In genomic region chr16:83895942-83896341, GRCh38 we compare ENCODE assay signal across 37 cellular contexts. TPM values are rescaled to one million over a fixed set of nuclear protein-coding genes. Genes with fewer than 3 reads are reported as not detected.
DNase-seq lines count a peak whose midpoint lies in the region; ATAC-seq, FAIRE-seq and TF ChIP-seq lines count a peak whose summit lies in the region.
"Had no signal": no experiment of that assay in that cellular context is flagged by ENCODE, and none has a peak within 500 bp of the region (broad histone marks: within the 10 kb centered on the region; RNA-seq: fewer than 3 reads in every experiment).

No MANE protein-coding gene starts in this region.

- no peak overlapping the region for H3K4me3 Mint-ChIP-seq in mesothelial cell of epicardium
- H3K4me3 Mint-ChIP-seq: B cell; CD14-positive monocyte; CD4-positive, alpha-beta memory T cell; CD4-positive, alpha-beta T cell; CD8-positive, alpha-beta T cell had no signal

- TF ChIP-seq EP300 in HepG2 (IDR thresholded peaks at IDR 0.05; ENCODE audit: low read depth in 2 of 2, low read length in 2 of 2) (no peak), HepG2 (CRISPR knock-in tag; IDR thresholded peaks at IDR 0.05; ENCODE audit: borderline replicate concordance) (no peak), K562 (IDR thresholded peaks at IDR 0.05; ENCODE audit: low read length) (no peak)

- H3K4me3 ChIP-seq in HepG2 (replicated peaks in 1 of 3; ENCODE audit: insufficient read depth in 1 of 3, low read depth in 2 of 3, low read length in 3 of 3) (no peak overlapping the region), right lobe of liver (no peak overlapping the region), Karpas-422 (ENCODE audit: low read length) (no peak overlapping the region), K562 (no peak overlapping the region)
- H3K4me3 ChIP-seq: A549; BLaER1; BLaER1 treated with 17β-estradiol and CSF1 and Interleukin-3, amounts not matched to agents 10 nM and 100 nM had no signal

- no peak overlapping the region for H3K27ac Mint-ChIP-seq in mesothelial cell of epicardium
- H3K27ac Mint-ChIP-seq: B cell; CD14-positive monocyte; CD4-positive, alpha-beta memory T cell; CD4-positive, alpha-beta T cell; CD4-positive, CD25-positive, alpha-beta regulatory T cell; CD8-positive, alpha-beta T cell had no signal

- TF ChIP-seq RAD21 in HepG2 (CRISPR knock-in tag; IDR thresholded peaks at IDR 0.05) (no peak), K562 (CRISPR knock-in tag; conservative IDR thresholded peaks at IDR 0.05 in 1 of 2, IDR thresholded peaks at IDR 0.05 in 1 of 2) (no peak)

- H3K79me2 ChIP-seq in HepG2 (ENCODE audit: insufficient read depth, low read length) (peaks cover 5% of the 10 kb centered on the region), Karpas-422 (ENCODE audit: low read length) (peaks cover 18% of the 10 kb centered on the region), K562 (ENCODE audit: control insufficient read depth, insufficient read depth, low read length) (peaks cover 5% of the 10 kb centered on the region; the same call in 1 of the 3 replicates)

- no peaks in the 10 kb centered on the region for H3K9me2 ChIP-seq in Karpas-422 (replicated peaks; ENCODE audit: insufficient read depth, low read length)

- POLR2A ChIA-PET in HepG2 (lab: Yijun Ruan, JAX): no interaction called here
- POLR2A ChIA-PET in K562 (lab: Yijun Ruan, JAX): no interaction called here

- H3K4me2 ChIP-seq in HepG2 (ENCODE audit: low read depth, low read length) (no peak overlapping the region), Karpas-422 (ENCODE audit: low read depth, low read length, poor library complexity, severe bottlenecking) (no peak overlapping the region), K562 (ENCODE audit: insufficient read depth, low read length) (no peak overlapping the region)
- H3K4me2 ChIP-seq: A549; BLaER1; BLaER1 treated with 17β-estradiol and CSF1 and Interleukin-3, amounts not matched to agents 10 nM and 100 nM had no signal

- H3K4me1 Mint-ChIP-seq in mesothelial cell of epicardium: peaks cover 15% of the 10 kb centered on the region

- TF ChIP-seq CTCF in HepG2 (CRISPR knock-in tag; IDR thresholded peaks at IDR 0.05): no peak
- TF ChIP-seq CTCF in right lobe of liver (IDR thresholded peaks at IDR 0.05): no peak
- no peak for TF ChIP-seq CTCF in K562 (IDR thresholded peaks at IDR 0.05 in 2 of 3, conservative IDR thresholded peaks at IDR 0.05 in 1 of 3; ENCODE audit: insufficient read depth in 2 of 3, low read depth in 1 of 3, low read length in 3 of 3)
- TF ChIP-seq CTCF in mesothelial cell of epicardium (IDR thresholded peaks at IDR 0.05; ENCODE audit: unreplicated experiment): no peak

- H3K27me3 ChIP-seq in HepG2 (ENCODE audit: control insufficient read depth in 1 of 2, insufficient read depth in 2 of 2, low read length in 2 of 2) (peaks cover 0 to 13% of the 10 kb centered on the region in 2 experiments; a peak in 3 of 5 replicates), right lobe of liver (no peaks in the 10 kb centered on the region), Karpas-422 (ENCODE audit: low read length) (no peaks in the 10 kb centered on the region), K562 (ENCODE audit: control insufficient read depth in 2 of 2, insufficient read depth in 2 of 2, low read length in 2 of 2) (peaks cover 5% of the 10 kb centered on the region in 2 experiments; a peak in 4 of 5 replicates)
- H3K27me3 ChIP-seq: BE2C; BLaER1; BLaER1 treated with 17β-estradiol and CSF1 and Interleukin-3, amounts not matched to agents 10 nM and 100 nM had no signal

- 77% methylated on average over 3 of the region's 3 CpGs for WGBS in HepG2 (ENCODE audit: low lambda C conversion rate)
- 85% methylated on average over 3 of the region's 3 CpGs for WGBS in right lobe of liver (ENCODE audit: insufficient coverage, low coverage, low lambda C conversion rate, missing lambda C conversion rate)
- WGBS in K562 (ENCODE audit: insufficient coverage, low coverage, missing lambda C conversion rate): 22% methylated on average over 3 of the region's 3 CpGs

- TF ChIP-seq POLR2A in HepG2 (IDR thresholded peaks at IDR 0.05; ENCODE audit: insufficient read depth in 1 of 2, low read depth in 2 of 2, low read length in 2 of 2) (no peak), right lobe of liver (IDR thresholded peaks at IDR 0.05) (no peak), K562 (conservative IDR thresholded peaks at IDR 0.05) (no peak), GM12891 (IDR thresholded peaks at IDR 0.05; ENCODE audit: low read depth, low read length) (no peak)

- H3K9me3 Mint-ChIP-seq in mesothelial cell of epicardium: peaks cover 13% of the 10 kb centered on the region

- H3K36me3 ChIP-seq in HepG2 (replicated peaks in 1 of 2; ENCODE audit: control insufficient read depth in 1 of 2, insufficient read depth in 2 of 2, low read length in 2 of 2): no peaks in the 10 kb centered on the region
- H3K36me3 ChIP-seq in right lobe of liver: no peaks in the 10 kb centered on the region
- H3K36me3 ChIP-seq in Karpas-422 (ENCODE audit: insufficient read depth, low read length): no peaks in the 10 kb centered on the region
- H3K36me3 ChIP-seq in K562 (ENCODE audit: control insufficient read depth, insufficient read depth, low read length): no peaks in the 10 kb centered on the region
- H3K36me3 ChIP-seq: BE2C; BLaER1; BLaER1 treated with 17β-estradiol and CSF1 and Interleukin-3, amounts not matched to agents 10 nM and 100 nM had no signal

- no peak for FAIRE-seq in HepG2 (lab: Jason Lieb, UNC)
- no peak for FAIRE-seq in K562 (lab: Jason Lieb, UNC)
- no peak for FAIRE-seq in GM12891 (lab: Jason Lieb, UNC)
- FAIRE-seq: A204.1, A549, D721Med had no signal

- in situ Hi-C loops in HepG2 (cut with HindIII; ENCODE audit: extremely low pct_ligation_motif_present, low pct_unique_long_range_greater_than_20kb) (no loop called here), K562 (cut with MboI) (no loop called here)

- CTCF ChIA-PET in HepG2 (lab: Yijun Ruan, JAX; ENCODE audit: low intra/inter-chr PET ratio, low total read pairs): no interaction called here
- CTCF ChIA-PET in K562 (lab: Yijun Ruan, JAX; ENCODE audit: low intra/inter-chr PET ratio): no interaction called here

- H3K36me3 Mint-ChIP-seq in mesothelial cell of epicardium: peaks cover 2% of the 10 kb centered on the region

- no TSS peak for BruUV-seq in HepG2 (replicated peaks; lab: Mats Ljungman, UMichigan)
- no TSS peak for BruUV-seq in K562 (replicated peaks; lab: Mats Ljungman, UMichigan)

- no peak overlapping the region for H3K9ac ChIP-seq in HepG2 (ENCODE audit: insufficient read depth, low read depth, low read length)
- no peak overlapping the region for H3K9ac ChIP-seq in Karpas-422 (ENCODE audit: low read length)
- H3K9ac ChIP-seq in K562 (ENCODE audit: insufficient read depth in 1 of 2, low read depth in 2 of 2, low read length in 2 of 2): no peak overlapping the region
- H3K9ac ChIP-seq: BLaER1; BLaER1 treated with 17β-estradiol and CSF1 and Interleukin-3, amounts not matched to agents 10 nM and 100 nM had no signal

- DNase-seq in HepG2 (ENCODE audit: low spot score) (no peak), right lobe of liver (no peak), Karpas-422 (peak; percentile 35), K562 (ENCODE audit: extremely low read depth in 1 of 4, low spot score in 3 of 4) (no peak), sciatic nerve (ENCODE audit: low spot score) (peak; percentile 7), GM12891 (ENCODE audit: insufficient read length, low spot score) (no peak), mesothelial cell of epicardium (ENCODE audit: low spot score in 2 of 2, unreplicated experiment in 2 of 2) (no peak)
- DNase-seq: 8988T; ACHN; AML-193; BE2C; C1 segment of cervical spinal cord; Caco-2; Calu3; CD4-positive, alpha-beta memory T cell; CD4-positive, alpha-beta T cell; CD4-positive, CD25-positive, alpha-beta regulatory T cell; CD8-positive, alpha-beta memory T cell; CD8-positive, alpha-beta T cell; COR-L47; DMS 273 treated with DMSO at 0.1 percent for 48 hours; DMS153; DMS53; DMS79; DMS79 treated with DMSO at 0.1 percent for 48 hours; DND-41; EL had no signal

- H2AFZ ChIP-seq in HepG2 (ENCODE audit: low read length): no peak overlapping the region
- no peak overlapping the region for H2AFZ ChIP-seq in Karpas-422 (ENCODE audit: low read length)
- H2AFZ ChIP-seq in K562 (ENCODE audit: low read depth, low read length): no peak overlapping the region

- ATAC-seq in HepG2: no peak
- no peak for ATAC-seq in right lobe of liver
- ATAC-seq in K562: no peak
- ATAC-seq in sciatic nerve: no peak
- no peak for ATAC-seq in HG02642 (IDR thresholded peaks at IDR 0.05; ENCODE audit: poor library complexity, unreplicated experiment)
- ATAC-seq: A549; CD8-positive, alpha-beta T cell had no signal

- no peaks in the 10 kb centered on the region for H3K9me1 ChIP-seq in K562 (ENCODE audit: control insufficient read depth, insufficient read depth, low read length)

- peaks cover 8% of the 10 kb centered on the region for H3K27me3 Mint-ChIP-seq in mesothelial cell of epicardium (ENCODE audit: low read depth)
- H3K27me3 Mint-ChIP-seq: CD4-positive, CD25-positive, alpha-beta regulatory T cell had no signal

- H3K9me3 ChIP-seq in HepG2 (ENCODE audit: low read length) (no peaks in the 10 kb centered on the region), right lobe of liver (no peaks in the 10 kb centered on the region), Karpas-422 (ENCODE audit: low read length) (no peaks in the 10 kb centered on the region), K562 (replicated peaks; ENCODE audit: control insufficient read depth, insufficient read depth, low read depth, low read length) (no peaks in the 10 kb centered on the region)
- H3K9me3 ChIP-seq: BE2C had no signal

- H3K4me1 ChIP-seq in HepG2 (ENCODE audit: insufficient read depth, low read length) (peaks cover 29% of the 10 kb centered on the region), right lobe of liver (peaks cover 0 to 18% (median 2%) of the 10 kb centered on the region in 4 donors), Karpas-422 (ENCODE audit: low read length) (peaks cover 18% of the 10 kb centered on the region), K562 (replicated peaks in 1 of 2; ENCODE audit: control insufficient read depth in 2 of 2, insufficient read depth in 2 of 2, low read length in 2 of 2) (peaks cover 9 to 14% of the 10 kb centered on the region in 2 experiments; a peak in 4 of 5 replicates)
- H3K4me1 ChIP-seq: BE2C had no signal

- intact Hi-C loops in HepG2 (cut with micrococcal nuclease; ENCODE audit: unreplicated experiment): no loop called here
- intact Hi-C loops in right lobe of liver (cut with DNase I): no loop called here
- intact Hi-C loops in K562 (cut with micrococcal nuclease): no loop called here
- intact Hi-C loops in sciatic nerve (cut with DNase I): no loop called here

- H3K27ac ChIP-seq in HepG2 (ENCODE audit: extremely low read length, insufficient read depth, low read length) (no peak overlapping the region), right lobe of liver (no peak overlapping the region), Karpas-422 (ENCODE audit: low read length) (no peak overlapping the region), K562 (ENCODE audit: extremely low read depth, low read depth, low read length) (no peak overlapping the region)
- H3K27ac ChIP-seq: 22Rv1; A549; BLaER1; BLaER1 treated with 17β-estradiol and CSF1 and Interleukin-3, amounts not matched to agents 10 nM and 100 nM; C4-2B had no signal

- no peaks in the 10 kb centered on the region for H4K20me1 ChIP-seq in HepG2 (ENCODE audit: insufficient read depth, low read length)
- no peaks in the 10 kb centered on the region for H4K20me1 ChIP-seq in Karpas-422 (ENCODE audit: insufficient read depth, low read depth, low read length)
- H4K20me1 ChIP-seq in K562 (replicated peaks; ENCODE audit: control insufficient read depth, insufficient read depth, low read length): no peaks in the 10 kb centered on the region

RNA-seq across cellular contexts. Expression of gene MLYCD, which starts 3.0 kb away (rescaled TPM):
- total RNA-seq in HepG2 (2016; rRNA removed; fragmentation: Illumina TruSeq; extraction: Trizol): 2.8 and 4.0 TPM in 2 replicates
- total RNA-seq in HepG2 (2016; cell fraction: cytosol; rRNA removed; fragmentation: Illumina TruSeq; extraction: Trizol; ENCODE audit: low read depth): 0.79 and 0.91 TPM in 2 replicates
- 2.6 and 3.4 TPM in 2 replicates for total RNA-seq in HepG2 (2016; cell fraction: insoluble cytoplasmic fraction; rRNA removed; fragmentation: Illumina TruSeq; extraction: Trizol)
- total RNA-seq in HepG2 (2016; cell fraction: membrane; rRNA removed; fragmentation: Illumina TruSeq; extraction: Trizol): 1.7 and 1.9 TPM in 2 replicates
- total RNA-seq in HepG2 (2016; cell fraction: nucleus; rRNA removed; fragmentation: Illumina TruSeq; extraction: Trizol): 3.8 and 4.8 TPM in 2 replicates
- 1.8 and 2.0 TPM in 2 replicates for polyA plus RNA-seq in HepG2 (2011; rRNA removed)
- 1.4 and 1.5 TPM in 2 replicates for polyA plus RNA-seq in HepG2 (2011; cell fraction: cytosol; rRNA removed)
- 5.0 and 5.9 TPM in 2 replicates for polyA plus RNA-seq in HepG2 (2011; cell fraction: nucleus; rRNA removed)
- 1.5 and 2.0 TPM in 2 replicates for polyA plus RNA-seq in HepG2 (2012)
- 0.28 and 0.36 TPM in 2 replicates for polyA plus RNA-seq in HepG2 (2016; cell fraction: cytosol; fragmentation: Illumina TruSeq; extraction: Trizol; ENCODE audit: low read depth)
- 3.1 and 3.6 TPM in 2 replicates for polyA plus RNA-seq in HepG2 (2016; cell fraction: insoluble cytoplasmic fraction; fragmentation: Illumina TruSeq; extraction: Trizol; ENCODE audit: low read depth)
- 0.69 and 0.76 TPM in 2 replicates for polyA plus RNA-seq in HepG2 (2016; cell fraction: membrane; fragmentation: Illumina TruSeq; extraction: Trizol; ENCODE audit: low read depth)
- 4.2 and 4.4 TPM in 2 replicates for polyA plus RNA-seq in HepG2 (2016; cell fraction: nucleus; fragmentation: Illumina TruSeq; extraction: Trizol; ENCODE audit: insufficient read depth, low read depth)
- 1.8 and 5.1 TPM in 2 replicates for polyA minus RNA-seq in HepG2 (2011; rRNA and poly(A)+ RNA removed; ENCODE audit: low replicate concordance)
- polyA minus RNA-seq in HepG2 (2011; cell fraction: cytosol; rRNA and poly(A)+ RNA removed): 0.79 and 1.4 TPM in 2 replicates
- 8.5 and 8.8 TPM in 2 replicates for polyA minus RNA-seq in HepG2 (2011; cell fraction: nucleus; rRNA and poly(A)+ RNA removed)
- total RNA-seq in right lobe of liver: 10 to 100 TPM in 5 of 6 experiments, 1 to 10 TPM in 1; 6.6 to 15.6 (median 11.3) TPM
- 4.7 and 6.8 TPM in 2 replicates for total RNA-seq in Karpas-422 (2014; rRNA removed; shearing (Covaris generic); ENCODE audit: low replicate concordance)
- total RNA-seq in K562 (2011; cell fraction: chromatin; rRNA removed; ENCODE audit: low replicate concordance): 7.7 TPM in 2 replicates
- 4.7 and 5.0 TPM in 2 replicates for total RNA-seq in K562 (2011; cell fraction: nucleolus; rRNA removed)
- total RNA-seq in K562 (2011; cell fraction: nucleoplasm; rRNA removed): 5.7 and 6.9 TPM in 2 replicates
- total RNA-seq in K562 (2014; rRNA removed): 1.00 and 1.7 TPM in 2 replicates
- 0.89 and 1.0 TPM in 2 replicates for total RNA-seq in K562 (2014; rRNA removed; fragmentation: Illumina TruSeq; extraction: Trizol)
- 1.0 and 1.2 TPM in 2 replicates for total RNA-seq in K562 (2015; rRNA removed; fragmentation: Illumina TruSeq; extraction: Trizol)
- total RNA-seq in K562 (2021): 1.8 and 2.0 TPM in 2 replicates
- 1.1 and 1.5 TPM in 2 replicates for polyA plus RNA-seq in K562 (2011; rRNA removed)
- 0.88 and 1.4 TPM in 2 replicates for polyA plus RNA-seq in K562 (2011; cell fraction: cytosol; rRNA removed)
- 3.4 and 3.8 TPM in 2 replicates for polyA plus RNA-seq in K562 (2011; cell fraction: nucleus; rRNA removed)
- 1.1 and 1.6 TPM in 2 replicates for polyA plus RNA-seq in K562 (2012)
- polyA plus RNA-seq in K562 (2014; fragmentation: Illumina TruSeq; extraction: Trizol): 0.77 and 0.91 TPM in 2 replicates
- polyA plus RNA-seq in K562 (2014; fragmentation: Nextera tagmentation; extraction: Ambion mirVana): under 1 TPM; 0.15 to 0.27 TPM
- 1.2 and 1.5 TPM in 2 replicates for polyA plus RNA-seq in K562 (2014; rRNA removed)
- 2.9 and 5.3 TPM in 2 replicates for polyA minus RNA-seq in K562 (2011; rRNA and poly(A)+ RNA removed)
- 0.48 and 1.5 TPM in 2 replicates for polyA minus RNA-seq in K562 (2011; cell fraction: cytosol; rRNA and poly(A)+ RNA removed)
- polyA minus RNA-seq in K562 (2011; cell fraction: nucleus; rRNA and poly(A)+ RNA removed): 2.7 and 4.3 TPM in 2 replicates
- 8.2 TPM for total RNA-seq in sciatic nerve
- polyA plus RNA-seq in GM12891 (2012; ENCODE audit: low read depth, missing spikeins): 1.0 TPM
- total RNA-seq in mesothelial cell of epicardium: 6.9 to 7.4 TPM (median 7.4 TPM) in 3 replicates

RNA-seq across cellular contexts. Expression of gene OSGIN1, which starts 57.1 kb away (rescaled TPM):
- 18.1 and 27.1 TPM in 2 replicates for total RNA-seq in HepG2 (2016; rRNA removed; fragmentation: Illumina TruSeq; extraction: Trizol)
- 11.4 and 11.5 TPM in 2 replicates for total RNA-seq in HepG2 (2016; cell fraction: cytosol; rRNA removed; fragmentation: Illumina TruSeq; extraction: Trizol; ENCODE audit: low read depth)
- total RNA-seq in HepG2 (2016; cell fraction: insoluble cytoplasmic fraction; rRNA removed; fragmentation: Illumina TruSeq; extraction: Trizol): 18.2 and 24.7 TPM in 2 replicates
- total RNA-seq in HepG2 (2016; cell fraction: membrane; rRNA removed; fragmentation: Illumina TruSeq; extraction: Trizol): 21.9 and 22.1 TPM in 2 replicates
- total RNA-seq in HepG2 (2016; cell fraction: nucleus; rRNA removed; fragmentation: Illumina TruSeq; extraction: Trizol): 32.7 and 36.4 TPM in 2 replicates
- 20.5 and 26.5 TPM in 2 replicates for polyA plus RNA-seq in HepG2 (2011; rRNA removed)
- 14.6 and 23.2 TPM in 2 replicates for polyA plus RNA-seq in HepG2 (2011; cell fraction: cytosol; rRNA removed)
- 50.0 and 59.1 TPM in 2 replicates for polyA plus RNA-seq in HepG2 (2011; cell fraction: nucleus; rRNA removed)
- 20.8 and 24.1 TPM in 2 replicates for polyA plus RNA-seq in HepG2 (2012)
- 5.0 and 5.2 TPM in 2 replicates for polyA plus RNA-seq in HepG2 (2016; cell fraction: cytosol; fragmentation: Illumina TruSeq; extraction: Trizol; ENCODE audit: low read depth)
- 24.2 and 30.6 TPM in 2 replicates for polyA plus RNA-seq in HepG2 (2016; cell fraction: insoluble cytoplasmic fraction; fragmentation: Illumina TruSeq; extraction: Trizol; ENCODE audit: low read depth)
- polyA plus RNA-seq in HepG2 (2016; cell fraction: membrane; fragmentation: Illumina TruSeq; extraction: Trizol; ENCODE audit: low read depth): 6.9 and 8.0 TPM in 2 replicates
- polyA plus RNA-seq in HepG2 (2016; cell fraction: nucleus; fragmentation: Illumina TruSeq; extraction: Trizol; ENCODE audit: insufficient read depth, low read depth): 47.7 and 49.4 TPM in 2 replicates
- polyA minus RNA-seq in HepG2 (2011; rRNA and poly(A)+ RNA removed; ENCODE audit: low replicate concordance): 5.0 and 29.3 TPM in 2 replicates
- polyA minus RNA-seq in HepG2 (2011; cell fraction: cytosol; rRNA and poly(A)+ RNA removed): 11.4 and 16.2 TPM in 2 replicates
- polyA minus RNA-seq in HepG2 (2011; cell fraction: nucleus; rRNA and poly(A)+ RNA removed): 49.3 and 51.1 TPM in 2 replicates
- total RNA-seq in right lobe of liver: 100 to 1,000 TPM in 1 of 6 experiments, 10 to 100 TPM in 5; 40.1 to 170 (median 53.9) TPM
- total RNA-seq in Karpas-422 (2014; rRNA removed; shearing (Covaris generic); ENCODE audit: low replicate concordance): not detected in 2 replicates
- 14.7 and 21.6 TPM in 2 replicates for total RNA-seq in K562 (2011; cell fraction: chromatin; rRNA removed; ENCODE audit: low replicate concordance)
- 13.6 and 14.8 TPM in 2 replicates for total RNA-seq in K562 (2011; cell fraction: nucleolus; rRNA removed)
- total RNA-seq in K562 (2011; cell fraction: nucleoplasm; rRNA removed): 10.9 and 13.7 TPM in 2 replicates
- total RNA-seq in K562 (2014; rRNA removed): 1.9 and 2.2 TPM in 2 replicates
- 0.45 and 0.76 TPM in 2 replicates for total RNA-seq in K562 (2014; rRNA removed; fragmentation: Illumina TruSeq; extraction: Trizol)
- total RNA-seq in K562 (2015; rRNA removed; fragmentation: Illumina TruSeq; extraction: Trizol): 1.6 and 1.8 TPM in 2 replicates
- total RNA-seq in K562 (2021): 3.6 and 4.2 TPM in 2 replicates
- 1.6 and 4.2 TPM in 2 replicates for polyA plus RNA-seq in K562 (2011; rRNA removed)
- 4.9 and 9.7 TPM in 2 replicates for polyA plus RNA-seq in K562 (2011; cell fraction: cytosol; rRNA removed)
- polyA plus RNA-seq in K562 (2011; cell fraction: nucleus; rRNA removed): 3.1 and 6.8 TPM in 2 replicates
- polyA plus RNA-seq in K562 (2012): 4.0 and 5.5 TPM in 2 replicates
- polyA plus RNA-seq in K562 (2014; fragmentation: Illumina TruSeq; extraction: Trizol): 1.7 and 5.8 TPM in 2 replicates
- under 1 TPM; 0.03 to 0.04 TPM for polyA plus RNA-seq in K562 (2014; fragmentation: Nextera tagmentation; extraction: Ambion mirVana)
- polyA plus RNA-seq in K562 (2014; rRNA removed): 1.8 and 3.0 TPM in 2 replicates
- 0.91 and 1.2 TPM in 2 replicates for polyA minus RNA-seq in K562 (2011; rRNA and poly(A)+ RNA removed)
- polyA minus RNA-seq in K562 (2011; cell fraction: cytosol; rRNA and poly(A)+ RNA removed): 2.9 and 4.9 TPM in 2 replicates
- polyA minus RNA-seq in K562 (2011; cell fraction: nucleus; rRNA and poly(A)+ RNA removed): 3.5 and 6.9 TPM in 2 replicates
- total RNA-seq in sciatic nerve: 11.5 TPM
- 0.23 TPM for polyA plus RNA-seq in GM12891 (2012; ENCODE audit: low read depth, missing spikeins)
- 2.2 to 2.5 TPM (median 2.3 TPM) in 3 replicates for total RNA-seq in mesothelial cell of epicardium

Comparison
In these comparisons a context has a peak if more than half of its experiments do, and no peak if none do; other contexts are left out.
1. DNase-seq: peak in Karpas-422 (single experiment) and sciatic nerve (single experiment); none in HepG2 (single experiment), right lobe of liver (0 of 3), K562 (0 of 4), GM12891 (single experiment) and mesothelial cell of epicardium (0 of 2).